Comparison of ENCODE assay signal across 8 cellular contexts in genomic region chr14:24113801-24114535, GRCh38. TPM values are rescaled to one million over a fixed set of nuclear protein-coding genes. Genes with fewer than 3 reads are reported as not detected.
DNase-seq lines count a peak whose midpoint lies in the region; ATAC-seq and TF ChIP-seq lines count a peak whose summit lies in the region.

No MANE protein-coding gene starts in this region.

- peaks cover 28% of the 10 kb centered on the region for H3K4me1 Mint-ChIP-seq in stimulated activated naive CD8-positive, alpha-beta T cell treated with anti-CD3 and anti-CD28 coated beads, Interleukin-15, amount 100 ng/mL, for 72 hours

- peak; percentile 34 for TF ChIP-seq RAD21 in neural cell (conservative IDR thresholded peaks at IDR 0.05)

- 1 to 2% methylated on average over 29 to 41 of the region's 42 CpGs for WGBS in GM23248 (ENCODE audit: low coverage in 1 of 2, low lambda C conversion rate in 2 of 2, missing lambda C conversion rate in 2 of 2), 2 experiments

- no peaks in the 10 kb centered on the region for H3K27me3 ChIP-seq in GM23248 (replicated peaks; ENCODE audit: insufficient read depth)
- H3K27me3 ChIP-seq in RWPE2 (ENCODE audit: insufficient read depth, poor library complexity, severe bottlenecking): no peaks in the 10 kb centered on the region
- H3K27me3 ChIP-seq in neural cell (ENCODE audit: insufficient read depth, low read depth, low read length): no peaks in the 10 kb centered on the region

- H3K4me1 ChIP-seq in GM23248 (ENCODE audit: insufficient read depth) (peaks cover 12% of the 10 kb centered on the region), RWPE2 (ENCODE audit: insufficient read depth, poor library complexity, severe bottlenecking) (peaks cover 16% of the 10 kb centered on the region)

- H4K20me1 ChIP-seq in GM23248 (ENCODE audit: insufficient read depth): no peaks in the 10 kb centered on the region
- no peaks in the 10 kb centered on the region for H4K20me1 ChIP-seq in neural cell (ENCODE audit: insufficient read depth)

- peak; percentile 93 for DNase-seq in DMS79 (lab: John Stamatoyannopoulos, UW)
- peak; percentile 96 for DNase-seq in GM23248
- DNase-seq in LHCN-M2 (ENCODE audit: low read depth): peak; percentile 91
- peak; percentile 95 for DNase-seq in RWPE2 (ENCODE audit: low spot score)
- DNase-seq in activated effector memory CD4-positive, alpha-beta T cell treated with Interleukin-2 at 50 U/mL for 16 hours: peak; percentile 75
- DNase-seq in fibroblast of villous mesenchyme (ENCODE audit: low read depth): peak; percentile 92
- DNase-seq in stimulated activated naive CD8-positive, alpha-beta T cell treated with anti-CD3 and anti-CD28 coated beads, Interleukin-15, amount 100 ng/mL, for 72 hours: peak; percentile 86 to 92

- H3K4me2 ChIP-seq in GM23248 (ENCODE audit: unreplicated experiment) (peak overlapping the region; percentile 97), neural cell (ENCODE audit: low read length) (peak overlapping the region; percentile 84)

- peak overlapping the region; percentile 98 to 99 for H3K27ac Mint-ChIP-seq in stimulated activated naive CD8-positive, alpha-beta T cell treated with anti-CD3 and anti-CD28 coated beads, Interleukin-15, amount 100 ng/mL, for 72 hours

- in situ Hi-C loops in GM23248 (cut with MboI): no loop called here

- H3K27me3 Mint-ChIP-seq in stimulated activated naive CD8-positive, alpha-beta T cell treated with anti-CD3 and anti-CD28 coated beads, Interleukin-15, amount 100 ng/mL, for 72 hours: no peaks in the 10 kb centered on the region

- H3K9me3 ChIP-seq in GM23248 (ENCODE audit: low read depth): no peaks in the 10 kb centered on the region
- no peaks in the 10 kb centered on the region for H3K9me3 ChIP-seq in RWPE2 (ENCODE audit: severe bottlenecking)
- H3K9me3 ChIP-seq in neural cell (ENCODE audit: low read length): no peaks in the 10 kb centered on the region

- TF ChIP-seq EP300 in neural cell (conservative IDR thresholded peaks at IDR 0.05; ENCODE audit: poor library complexity, severe bottlenecking): no peak

- TF ChIP-seq CTCF in RWPE2 (IDR thresholded peaks at IDR 0.05; ENCODE audit: poor library complexity, severe bottlenecking) (peak; percentile 8), fibroblast of villous mesenchyme (IDR thresholded peaks at IDR 0.05; ENCODE audit: insufficient read depth, low read depth, low read length) (no peak), neural cell (IDR thresholded peaks at IDR 0.05; ENCODE audit: poor library complexity, severe bottlenecking) (peak; percentile 7)

- H3K9me2 ChIP-seq in GM23248 (ENCODE audit: insufficient read depth) (no peaks in the 10 kb centered on the region), neural cell (ENCODE audit: insufficient read depth, low read length) (no peaks in the 10 kb centered on the region)

- peak overlapping the region; percentile 98 for H3K27ac ChIP-seq in GM23248
- peak overlapping the region; percentile 92 for H3K27ac ChIP-seq in RWPE2 (ENCODE audit: poor library complexity, severe bottlenecking)
- peak overlapping the region; percentile 100 for H3K27ac ChIP-seq in neural cell (ENCODE audit: low read length)

- H2AFZ ChIP-seq in GM23248 (peak overlapping the region; percentile 91), neural cell (ENCODE audit: low read depth, low read length) (peak overlapping the region; percentile 99)

- peaks cover 16% of the 10 kb centered on the region; the same call in 1 of the 2 replicates for H3K79me2 ChIP-seq in GM23248 (ENCODE audit: insufficient read depth)
- H3K79me2 ChIP-seq in neural cell (replicated peaks; ENCODE audit: insufficient read depth, low read length): peaks cover 10% of the 10 kb centered on the region

- H3K9ac ChIP-seq in GM23248: peak overlapping the region; percentile 95
- peak overlapping the region; percentile 98 for H3K9ac ChIP-seq in neural cell (ENCODE audit: low read length)

- H3K36me3 ChIP-seq in GM23248 (ENCODE audit: low read depth) (no peaks in the 10 kb centered on the region), RWPE2 (ENCODE audit: low read depth) (peaks cover 26% of the 10 kb centered on the region), neural cell (ENCODE audit: insufficient read depth, low read length) (no peaks in the 10 kb centered on the region)

- H3K4me3 Mint-ChIP-seq in stimulated activated naive CD8-positive, alpha-beta T cell treated with anti-CD3 and anti-CD28 coated beads, Interleukin-15, amount 100 ng/mL, for 72 hours: peak overlapping the region; percentile 94 to 97

- H3F3A ChIP-seq in GM23248 (ENCODE audit: insufficient read depth) (peaks cover 5% of the 10 kb centered on the region), neural cell (ENCODE audit: insufficient read depth, low read length, poor library complexity, severe bottlenecking) (no peaks in the 10 kb centered on the region)

- peak overlapping the region; percentile 81 for H3K4me3 ChIP-seq in GM23248
- H3K4me3 ChIP-seq in RWPE2 (ENCODE audit: severe bottlenecking): peak overlapping the region; percentile 57
- H3K4me3 ChIP-seq in fibroblast of villous mesenchyme (ENCODE audit: low read depth, low read length): peak overlapping the region; percentile 87
- H3K4me3 ChIP-seq in neural cell (ENCODE audit: low read length): peak overlapping the region; percentile 89

- ATAC-seq in RWPE2 (ENCODE audit: low read depth): peak; percentile 50
- ATAC-seq in stimulated activated naive CD8-positive, alpha-beta T cell treated with anti-CD3 and anti-CD28 coated beads, Interleukin-15, amount 100 ng/mL, for 72 hours: peak; percentile 62

- H3K9me3 Mint-ChIP-seq in stimulated activated naive CD8-positive, alpha-beta T cell treated with anti-CD3 and anti-CD28 coated beads, Interleukin-15, amount 100 ng/mL, for 72 hours: no peaks in the 10 kb centered on the region

TF ChIP-seq in neural cell, 6 proteins besides CTCF, POLR2A, EP300 and RAD21 (continues in another document):
- peak; percentile 85 for TF ChIP-seq POLR2AphosphoS5 (IDR thresholded peaks at IDR 0.05)
- TF ChIP-seq, protein P1, sequence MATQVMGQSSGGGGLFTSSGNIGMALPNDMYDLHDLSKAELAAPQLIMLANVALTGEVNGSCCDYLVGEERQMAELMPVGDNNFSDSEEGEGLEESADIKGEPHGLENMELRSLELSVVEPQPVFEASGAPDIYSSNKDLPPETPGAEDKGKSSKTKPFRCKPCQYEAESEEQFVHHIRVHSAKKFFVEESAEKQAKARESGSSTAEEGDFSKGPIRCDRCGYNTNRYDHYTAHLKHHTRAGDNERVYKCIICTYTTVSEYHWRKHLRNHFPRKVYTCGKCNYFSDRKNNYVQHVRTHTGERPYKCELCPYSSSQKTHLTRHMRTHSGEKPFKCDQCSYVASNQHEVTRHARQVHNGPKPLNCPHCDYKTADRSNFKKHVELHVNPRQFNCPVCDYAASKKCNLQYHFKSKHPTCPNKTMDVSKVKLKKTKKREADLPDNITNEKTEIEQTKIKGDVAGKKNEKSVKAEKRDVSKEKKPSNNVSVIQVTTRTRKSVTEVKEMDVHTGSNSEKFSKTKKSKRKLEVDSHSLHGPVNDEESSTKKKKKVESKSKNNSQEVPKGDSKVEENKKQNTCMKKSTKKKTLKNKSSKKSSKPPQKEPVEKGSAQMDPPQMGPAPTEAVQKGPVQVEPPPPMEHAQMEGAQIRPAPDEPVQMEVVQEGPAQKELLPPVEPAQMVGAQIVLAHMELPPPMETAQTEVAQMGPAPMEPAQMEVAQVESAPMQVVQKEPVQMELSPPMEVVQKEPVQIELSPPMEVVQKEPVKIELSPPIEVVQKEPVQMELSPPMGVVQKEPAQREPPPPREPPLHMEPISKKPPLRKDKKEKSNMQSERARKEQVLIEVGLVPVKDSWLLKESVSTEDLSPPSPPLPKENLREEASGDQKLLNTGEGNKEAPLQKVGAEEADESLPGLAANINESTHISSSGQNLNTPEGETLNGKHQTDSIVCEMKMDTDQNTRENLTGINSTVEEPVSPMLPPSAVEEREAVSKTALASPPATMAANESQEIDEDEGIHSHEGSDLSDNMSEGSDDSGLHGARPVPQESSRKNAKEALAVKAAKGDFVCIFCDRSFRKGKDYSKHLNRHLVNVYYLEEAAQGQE (IDR thresholded peaks at IDR 0.05; ENCODE audit: borderline replicate concordance): peak; percentile 17
- peak; percentile 52 for TF ChIP-seq TAF1 (IDR thresholded peaks at IDR 0.05; ENCODE audit: low read depth)
- no peak for TF ChIP-seq EZH2 (IDR thresholded peaks at IDR 0.05; ENCODE audit: borderline replicate concordance, insufficient read depth, low read length, poor library complexity, severe bottlenecking)
- TF ChIP-seq MXI1 (conservative IDR thresholded peaks at IDR 0.05; ENCODE audit: poor library complexity, severe bottlenecking): no peak

RNA-seq across cellular contexts. Expression of gene DCAF11, which starts 0.6 kb away (rescaled TPM):
- 59.8 and 59.9 TPM in 2 replicates for total RNA-seq in GM23248 (2014; rRNA removed; shearing (Covaris generic))
- polyA plus RNA-seq in GM23248 (2016; fragmentation: Nextera tagmentation; extraction: Ambion mirVana): 29.1 and 33.6 TPM in 2 replicates
- 52.8 and 64.6 TPM in 2 replicates for total RNA-seq in LHCN-M2 (2014; rRNA removed)
- polyA plus RNA-seq in LHCN-M2 (2012): 38.4 TPM
- total RNA-seq in fibroblast of villous mesenchyme: 45.1 and 47.9 TPM in 2 replicates
- 74.5 and 106 TPM in 2 replicates for polyA plus RNA-seq in neural cell
- polyA minus RNA-seq in neural cell: 75.2 and 80.3 TPM in 2 replicates

RNA-seq across cellular contexts. Expression of gene NRL, which starts 0.8 kb away (rescaled TPM):
- total RNA-seq in GM23248 (2014; rRNA removed; shearing (Covaris generic)): 0.86 TPM in 1 of 2 replicates, not detected in the other
- polyA plus RNA-seq in GM23248 (2016; fragmentation: Nextera tagmentation; extraction: Ambion mirVana) (0.48 and 0.56 TPM in 2 replicates), neural cell (9.5 TPM in 2 replicates)
- total RNA-seq in LHCN-M2 (2014; rRNA removed) (1.6 and 3.0 TPM in 2 replicates), fibroblast of villous mesenchyme (0.86 and 1.3 TPM in 2 replicates)
- polyA plus RNA-seq in LHCN-M2 (2012): 0.92 TPM
- polyA minus RNA-seq in neural cell: 5.6 and 7.5 TPM in 2 replicates

RNA-seq across cellular contexts. Expression of gene FITM1, which starts 16.5 kb away (rescaled TPM):
- total RNA-seq in GM23248 (2014; rRNA removed; shearing (Covaris generic)): not detected in 2 replicates
- polyA plus RNA-seq in GM23248 (2016; fragmentation: Nextera tagmentation; extraction: Ambion mirVana) (not detected in 2 replicates), neural cell (0.62 and 0.88 TPM in 2 replicates)
- total RNA-seq in LHCN-M2 (2014; rRNA removed) (8.0 and 12.9 TPM in 2 replicates), fibroblast of villous mesenchyme (not detected in 2 replicates)
- 2.6 TPM for polyA plus RNA-seq in LHCN-M2 (2012)
- polyA minus RNA-seq in neural cell: 0.73 TPM in 1 of 2 replicates, not detected in the other

RNA-seq across cellular contexts. Expression of gene PCK2, which starts 19.9 kb away (rescaled TPM):
- total RNA-seq in GM23248 (2014; rRNA removed; shearing (Covaris generic)): 70.3 and 84.3 TPM in 2 replicates
- polyA plus RNA-seq in GM23248 (2016; fragmentation: Nextera tagmentation; extraction: Ambion mirVana) (148 and 153 TPM in 2 replicates), neural cell (0.20 and 1.2 TPM in 2 replicates)
- total RNA-seq in LHCN-M2 (2014; rRNA removed) (5.1 and 9.4 TPM in 2 replicates), fibroblast of villous mesenchyme (13.0 and 33.2 TPM in 2 replicates)
- 8.1 TPM for polyA plus RNA-seq in LHCN-M2 (2012)
- polyA minus RNA-seq in neural cell: 0.35 and 0.49 TPM in 2 replicates

RNA-seq across cellular contexts. Expression of gene PSME1, which starts 22.0 kb away (rescaled TPM):
- 58.9 and 67.7 TPM in 2 replicates for total RNA-seq in GM23248 (2014; rRNA removed; shearing (Covaris generic))
- 144 and 147 TPM in 2 replicates for polyA plus RNA-seq in GM23248 (2016; fragmentation: Nextera tagmentation; extraction: Ambion mirVana)
- total RNA-seq in LHCN-M2 (2014; rRNA removed): 90.0 and 143 TPM in 2 replicates
- 159 TPM for polyA plus RNA-seq in LHCN-M2 (2012)
- 95.7 and 147 TPM in 2 replicates for total RNA-seq in fibroblast of villous mesenchyme
- polyA plus RNA-seq in neural cell: 39.5 and 55.8 TPM in 2 replicates
- 14.6 and 16.9 TPM in 2 replicates for polyA minus RNA-seq in neural cell

Comparison
In these comparisons a context has a peak if more than half of its experiments do, and no peak if none do; other contexts are left out.
1. Peak in every context shown above with its lines: DNase-seq, ATAC-seq, H3K4me3 ChIP-seq and H3K27ac ChIP-seq.